ENCODE assay signal across 19 cellular contexts in the genomic region with DNA sequence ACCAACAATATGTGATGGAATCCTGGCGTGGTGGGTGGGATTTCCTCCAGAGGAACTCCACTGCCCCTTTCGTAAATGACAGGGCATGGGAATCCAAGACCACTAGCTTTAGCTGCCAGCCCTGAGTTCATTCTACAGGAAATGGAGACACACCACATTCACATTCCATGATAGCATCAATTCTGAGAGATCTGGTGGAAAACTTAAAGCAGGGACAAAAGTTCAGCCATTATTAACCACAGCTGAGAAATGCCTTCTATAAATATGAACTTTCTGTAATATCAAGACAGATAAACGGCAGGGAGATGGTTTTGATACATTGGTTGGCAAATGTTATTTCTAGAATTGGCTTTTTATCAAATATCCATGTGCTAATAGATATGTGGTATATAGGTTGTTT.
DNase-seq lines count a peak whose midpoint lies in the region; ATAC-seq and TF ChIP-seq lines count a peak whose summit lies in the region.
"Had no signal": no experiment of that assay in that cellular context is flagged by ENCODE, and none has a peak within 500 bp of the region (broad histone marks: within the 10 kb centered on the region; RNA-seq: fewer than 3 reads in every experiment).

No MANE protein-coding gene starts in this region.

- H3K36me3 ChIP-seq in mammary epithelial cell (ENCODE audit: insufficient read depth, low read length) = no peaks in the 10 kb centered on the region
- H3K36me3 ChIP-seq in vagina = no peaks in the 10 kb centered on the region

- dilution Hi-C loops in mammary epithelial cell (cut with HindIII; ENCODE audit: low sequenced_read_pairs) = no loop called here

- H3K4me3 ChIP-seq in mammary epithelial cell (replicated peaks in 1 of 3; ENCODE audit: insufficient read depth in 1 of 3, low read depth in 2 of 3, low read length in 3 of 3) = no peak overlapping the region
- H3K4me3 ChIP-seq in cardiac fibroblast (replicated peaks in 1 of 2; ENCODE audit: low read depth in 2 of 2, low read length in 2 of 2) = no peak overlapping the region
- H3K4me3 ChIP-seq in vagina = no peak overlapping the region
- H3K4me3 ChIP-seq: psoas muscle had no signal

- 50% methylated on average over 3 of the region's 3 CpGs for WGBS in mammary epithelial cell (ENCODE audit: low coverage, missing lambda C conversion rate)

- H3K27ac Mint-ChIP-seq in MCF 10A (ENCODE audit: low read depth, unreplicated experiment) = peak overlapping the region; percentile 74
- H3K27ac Mint-ChIP-seq: activated CD4-positive, alpha-beta memory T cell treated with anti-CD3 and anti-CD28 coated beads for 36 hours; endodermal cell; naive thymus-derived CD8-positive, alpha-beta T cell had no signal

- no peak overlapping the region for H3K4me3 Mint-ChIP-seq in MCF 10A (ENCODE audit: unreplicated experiment)
- H3K4me3 Mint-ChIP-seq: activated CD4-positive, alpha-beta memory T cell treated with anti-CD3 and anti-CD28 coated beads for 36 hours; endodermal cell; naive thymus-derived CD8-positive, alpha-beta T cell had no signal

- H3K27me3 ChIP-seq in mammary epithelial cell (ENCODE audit: insufficient read depth, low read length) (no peaks in the 10 kb centered on the region), vagina (no peaks in the 10 kb centered on the region)

- BruUV-seq in MCF 10A (replicated peaks; lab: Mats Ljungman, UMichigan) (no TSS peak), mammary epithelial cell (replicated peaks; lab: Mats Ljungman, UMichigan) (no TSS peak)

- H3K9me3 ChIP-seq in mammary epithelial cell (replicated peaks; ENCODE audit: insufficient read depth, low read length) (no peaks in the 10 kb centered on the region), vagina (no peaks in the 10 kb centered on the region)
- H3K9me3 ChIP-seq: psoas muscle had no signal

- TF ChIP-seq CTCF in MCF 10A (IDR thresholded peaks at IDR 0.05; ENCODE audit: unreplicated experiment) (no peak), mammary epithelial cell (conservative IDR thresholded peaks at IDR 0.05 in 1 of 2, IDR thresholded peaks at IDR 0.05 in 1 of 2; ENCODE audit: extremely low read depth in 1 of 2, insufficient read depth in 1 of 2, low read depth in 1 of 2, low read length in 2 of 2) (no peak), cardiac fibroblast (IDR thresholded peaks at IDR 0.05; ENCODE audit: low read depth, low read length) (no peak), vagina (IDR thresholded peaks at IDR 0.05) (no peak)

- H3K27me3 Mint-ChIP-seq in MCF 10A (ENCODE audit: insufficient read depth, unreplicated experiment) = no peaks in the 10 kb centered on the region

- no peaks in the 10 kb centered on the region for H3K36me3 Mint-ChIP-seq in MCF 10A (ENCODE audit: insufficient read depth, unreplicated experiment)
- H3K36me3 Mint-ChIP-seq: activated CD4-positive, alpha-beta memory T cell treated with anti-CD3 and anti-CD28 coated beads for 36 hours; naive thymus-derived CD8-positive, alpha-beta T cell had no signal

- no peak overlapping the region for H3K9ac ChIP-seq in mammary epithelial cell (ENCODE audit: insufficient read depth, low read length)

- no peak overlapping the region for H3K27ac ChIP-seq in mammary epithelial cell (ENCODE audit: insufficient read depth, low read depth, low read length)
- H3K27ac ChIP-seq in vagina = peak overlapping the region; percentile 31
- H3K27ac ChIP-seq: C4-2B, psoas muscle had no signal

- H3K4me1 ChIP-seq in mammary epithelial cell (ENCODE audit: insufficient read depth, low read length) (no peaks in the 10 kb centered on the region), vagina (peaks cover 31% of the 10 kb centered on the region)
- H3K4me1 ChIP-seq: psoas muscle had no signal

- ATAC-seq in GM21390 (IDR thresholded peaks at IDR 0.05; ENCODE audit: unreplicated experiment) = no peak
- ATAC-seq: naive thymus-derived CD8-positive, alpha-beta T cell; Panc1 had no signal

- H4K20me1 ChIP-seq in mammary epithelial cell (ENCODE audit: insufficient read depth, low read length) = no peaks in the 10 kb centered on the region

- no peaks in the 10 kb centered on the region for H3K9me3 Mint-ChIP-seq in MCF 10A (ENCODE audit: unreplicated experiment)
- H3K9me3 Mint-ChIP-seq: activated CD4-positive, alpha-beta memory T cell treated with anti-CD3 and anti-CD28 coated beads for 36 hours; endodermal cell; naive thymus-derived CD8-positive, alpha-beta T cell had no signal

- intact Hi-C loops in MCF 10A (cut with micrococcal nuclease) = no loop called here
- intact Hi-C loops in mammary epithelial cell (cut with micrococcal nuclease) = no loop called here
- intact Hi-C loops in vagina (cut with DNase I) = loop anchor here (10.0 kb wide), 1 partner anchor 97 kb away; a partner anchor contains a TSS

- H3K4me2 ChIP-seq in mammary epithelial cell (ENCODE audit: insufficient read depth, low read depth, low read length) = no peak overlapping the region

- TF ChIP-seq POLR2A in vagina (IDR thresholded peaks at IDR 0.05) = no peak

- CTCF ChIA-PET in MCF 10A (lab: Yijun Ruan, JAX) (interaction anchor here (0.6 to 0.9 kb wide), 2 partner anchors 10 to 293 kb away, joined by 3 read pairs; no protein-coding TSS in a partner anchor), mammary epithelial cell (lab: Charles Lee; ENCODE audit: low non-redundant PET) (no interaction called here)

- no peak for DNase-seq in MCF 10A (ENCODE audit: unreplicated experiment)
- no peak for DNase-seq in mammary epithelial cell
- peak; percentile 67 to 79 for DNase-seq in cardiac fibroblast (ENCODE audit: low read depth in 2 of 2)
- DNase-seq in iris pigment epithelial cell (ENCODE audit: low read depth) = peak; percentile 89
- DNase-seq in vagina (ENCODE audit: extremely low spot score in 2 of 2) = no peak
- DNase-seq in SW480 (ENCODE audit: low spot score) = no peak
- no peak for DNase-seq in C1 segment of cervical spinal cord (lab: John Stamatoyannopoulos, UW)
- DNase-seq: activated CD4-positive, alpha-beta memory T cell treated with anti-CD3 and anti-CD28 coated beads for 36 hours; endodermal cell; naive thymus-derived CD8-positive, alpha-beta T cell; NCI-H1105 treated with DMSO at 0.1 percent for 48 hours; NCI-H2171 treated with DMSO at 0.1 percent for 48 hours; psoas muscle; stimulated activated CD4-positive, alpha-beta T cell treated with anti-CD3 and anti-CD28 coated beads, Interleukin-15, amount 100 ng/mL, for 24 hours; stimulated activated naive CD4-positive, alpha-beta T cell; trophoblast cell had no signal

- H3K79me2 ChIP-seq in mammary epithelial cell (ENCODE audit: insufficient read depth, low read length) = no peaks in the 10 kb centered on the region

- H3K4me1 Mint-ChIP-seq in MCF 10A (ENCODE audit: insufficient read depth, unreplicated experiment) = peaks cover 17% of the 10 kb centered on the region
- H3K4me1 Mint-ChIP-seq: endodermal cell; naive thymus-derived CD8-positive, alpha-beta T cell had no signal

- no peak overlapping the region for H2AFZ ChIP-seq in mammary epithelial cell (ENCODE audit: low read depth, low read length)

- POLR2A ChIA-PET in MCF 10A (lab: Yijun Ruan, JAX) = no interaction called here

- in situ Hi-C loops in mammary epithelial cell (cut with MboI; ENCODE audit: low sequenced_read_pairs in 2 of 2) = no loop called here

Comparison
In these comparisons a context has a peak if more than half of its experiments do, and no peak if none do; other contexts are left out.
1. DNase-seq: peak in cardiac fibroblast (2 of 2) and iris pigment epithelial cell (single experiment); none in MCF 10A (single experiment), mammary epithelial cell (single experiment), vagina (0 of 2), SW480 (single experiment) and C1 segment of cervical spinal cord (0 of 14).